In genomic region chr3:147513785-147514184, GRCh38 we compare ENCODE assay signal across 1 cellular context.
TF ChIP-seq lines count a peak whose summit lies in the region.

No MANE protein-coding gene starts in this region.

TF ChIP-seq in HEK293T, 16 proteins besides CTCF, POLR2A, EP300 and RAD21 (continued from another document):
- TF ChIP-seq PKNOX1 (IDR thresholded peaks at IDR 0.05) = no peak
TF ChIP-seq in HEK293T: peak in this region for 0.
